1 cellular context compared by ENCODE assay signal in genomic region chr22:24525416-24526037, GRCh38.
A peak's percentile ranks its signal among the peaks of the same experiment; 100 is the strongest.
TF ChIP-seq lines count a peak whose summit lies in the region.

No MANE protein-coding gene starts in this region.

TF ChIP-seq in HEK293, 187 proteins besides CTCF, POLR2A, EP300 and RAD21 (continued from another document):
- TF ChIP-seq PRDM2 (tag by site-specific recombination; IDR thresholded peaks at IDR 0.05; ENCODE audit: borderline replicate concordance) = no peak
- no peak for TF ChIP-seq ZNF548 (tag by site-specific recombination; IDR thresholded peaks at IDR 0.05)
- TF ChIP-seq PRDM6 (tag by site-specific recombination; IDR thresholded peaks at IDR 0.05) = no peak
- no peak for TF ChIP-seq ZNF664 (tag by site-specific recombination; IDR thresholded peaks at IDR 0.05)
- TF ChIP-seq ZNF26 (tag by site-specific recombination; IDR thresholded peaks at IDR 0.05) = no peak
- no peak for TF ChIP-seq ZNF423 (tag by site-specific recombination; IDR thresholded peaks at IDR 0.05)
- TF ChIP-seq ZFP69B (tag by site-specific recombination; IDR thresholded peaks at IDR 0.05) = no peak
- no peak for TF ChIP-seq YY2 (tag by site-specific recombination; IDR thresholded peaks at IDR 0.05)
- TF ChIP-seq BCL11B (tag by site-specific recombination; IDR thresholded peaks at IDR 0.05; ENCODE audit: low read depth) = peak; percentile 54; the same call in 1 of the 2 replicates
- TF ChIP-seq ATF2 (tag by site-specific recombination; IDR thresholded peaks at IDR 0.05; ENCODE audit: low read depth) = no peak
- TF ChIP-seq ZNF621 (tag by site-specific recombination; IDR thresholded peaks at IDR 0.05) = no peak
- TF ChIP-seq ZNF654 (tag by site-specific recombination; IDR thresholded peaks at IDR 0.05; ENCODE audit: low read depth) = peak; percentile 89
- no peak for TF ChIP-seq ZNF391 (tag by site-specific recombination; IDR thresholded peaks at IDR 0.05; ENCODE audit: borderline replicate concordance, low read depth)
- no peak for TF ChIP-seq RBAK (tag by site-specific recombination; IDR thresholded peaks at IDR 0.05)
- TF ChIP-seq ZSCAN5A (tag by site-specific recombination; IDR thresholded peaks at IDR 0.05) = no peak
- TF ChIP-seq ZEB2 (tag by site-specific recombination; IDR thresholded peaks at IDR 0.05) = peak; percentile 37; the same call in 1 of the 2 replicates
- 0 out of 2 replicates have a peak, but pooled peaks have one; percentile 34 for TF ChIP-seq SCRT2 (tag by site-specific recombination; IDR thresholded peaks at IDR 0.05)
- no peak for TF ChIP-seq ZNF155 (tag by site-specific recombination; IDR thresholded peaks at IDR 0.05)
- TF ChIP-seq ZNF768 (tag by site-specific recombination; IDR thresholded peaks at IDR 0.05) = no peak
- no peak for TF ChIP-seq ZNF791 (tag by site-specific recombination; IDR thresholded peaks at IDR 0.05)
- TF ChIP-seq PRDM10 (tag by site-specific recombination; IDR thresholded peaks at IDR 0.05) = no peak
- TF ChIP-seq KLF8 (tag by site-specific recombination; IDR thresholded peaks at IDR 0.05) = no peak
TF ChIP-seq in HEK293: peak in this region for 8.
